In genomic region chr10:49756031-49756430, GRCh38 we compare ENCODE assay signal across 26 cellular contexts. TPM values are rescaled to one million over a fixed set of nuclear protein-coding genes. Genes with fewer than 3 reads are reported as not detected.
"Had no signal": no experiment of that assay in that cellular context is flagged by ENCODE, and none has a peak within 500 bp of the region (broad histone marks: within the 10 kb centered on the region; RNA-seq: fewer than 3 reads in every experiment).

No MANE protein-coding gene starts in this region.

- DNase-seq: islet precursor cell; left ventricle myocardium inferior; mesendoderm; naive B cell; natural killer cell; nephron progenitor cell; occipital lobe; ovary; right lobe of liver; stimulated activated CD4-positive, alpha-beta T cell treated with anti-CD3 and anti-CD28 coated beads, Interleukin-12 subunit alpha, Interleukin-12 subunit beta, amount 100 ng/mL, for 4 hours; stimulated activated CD4-positive, alpha-beta T cell treated with anti-CD3 and anti-CD28 coated beads, Interleukin-15, amount 100 ng/mL, for 24 hours; stimulated activated CD4-positive, alpha-beta T cell treated with anti-CD3 and anti-CD28 coated beads, Interleukin-2, amount 100 ng/mL, for 24 hours; stimulated activated CD4-positive, alpha-beta T cell treated with anti-CD3 and anti-CD28 coated beads, Interleukin-4, amount 100 ng/mL, for 1 hour; stimulated activated naive CD4-positive, alpha-beta T cell; tibial artery; trophoblast cell; upper lobe of right lung had no signal

- H3K36me3 ChIP-seq: left ventricle myocardium inferior, neural progenitor cell, neutrophil, ovary, right atrium auricular region, suprapubic skin, thoracic aorta, tibial artery, upper lobe of right lung had no signal

- H3K27ac ChIP-seq: left ventricle myocardium inferior, neural progenitor cell, neutrophil, ovary, right atrium auricular region, right lobe of liver, suprapubic skin, thoracic aorta, tibial artery, upper lobe of right lung had no signal

- H3K27me3 ChIP-seq: ovary, right atrium auricular region, right lobe of liver had no signal

- ATAC-seq: natural killer cell, right lobe of liver, upper lobe of right lung had no signal

- H3K4me3 ChIP-seq: left ventricle myocardium inferior, lung, neural progenitor cell, ovary, right atrium auricular region, right lobe of liver, smooth muscle cell, suprapubic skin, thoracic aorta, tibial artery, upper lobe of right lung had no signal

- H3K4me1 ChIP-seq: left ventricle myocardium inferior, neural progenitor cell, right atrium auricular region, suprapubic skin, tibial artery, upper lobe of right lung had no signal

- H3K9me3 ChIP-seq: left ventricle myocardium inferior, neutrophil, ovary, right atrium auricular region, right lobe of liver, suprapubic skin, thoracic aorta, tibial artery, upper lobe of right lung had no signal

RNA-seq across cellular contexts. Expression of gene OGDHL, which starts 6.1 kb away (rescaled TPM):
- total RNA-seq: mononuclear cell, natural killer cell, subcutaneous adipose tissue, thoracic aorta had no signal
